17 cellular contexts compared by ENCODE assay signal in genomic region chr4:120616041-120616440, GRCh38.
DNase-seq lines count a peak whose midpoint lies in the region; ATAC-seq and TF ChIP-seq lines count a peak whose summit lies in the region.
"Had no signal": no experiment of that assay in that cellular context is flagged by ENCODE, and none has a peak within 500 bp of the region (broad histone marks: within the 10 kb centered on the region; RNA-seq: fewer than 3 reads in every experiment).

No MANE protein-coding gene starts in this region.

- H3K27ac Mint-ChIP-seq in T-cell, result no peak overlapping the region
- H3K27ac Mint-ChIP-seq: CD14-positive monocyte had no signal

- H3K9me3 Mint-ChIP-seq in T-cell, result no peaks in the 10 kb centered on the region
- H3K9me3 Mint-ChIP-seq: CD4-positive, alpha-beta memory T cell had no signal

- ATAC-seq in T-cell (replicated peaks in 1 of 4), result no peak

- peak overlapping the region; percentile 10 for H3K27ac ChIP-seq in urinary bladder (ENCODE audit: low read depth)
- H3K27ac ChIP-seq: BLaER1 had no signal

- H3K36me3 Mint-ChIP-seq in T-cell, result no peaks in the 10 kb centered on the region
- H3K36me3 Mint-ChIP-seq: CD14-positive monocyte; CD4-positive, alpha-beta memory T cell had no signal

- 68% methylated on average over 1 of the region's 1 CpG for WGBS in urinary bladder

- TF ChIP-seq CTCF in fibroblast of mammary gland (conservative IDR thresholded peaks at IDR 0.05; ENCODE audit: control insufficient read depth, insufficient read depth, low read depth, low read length), result no peak

- H3K4me3 ChIP-seq in fibroblast of mammary gland (ENCODE audit: control insufficient read depth, low read depth, low read length) (no peak overlapping the region), urinary bladder (ENCODE audit: low read depth, low read length) (no peak overlapping the region)
- H3K4me3 ChIP-seq: BLaER1, HAP-1 had no signal

- H3K36me3 ChIP-seq in urinary bladder (ENCODE audit: insufficient read depth), result no peaks in the 10 kb centered on the region
- H3K36me3 ChIP-seq: BLaER1, HAP-1 had no signal

- peak; percentile 4 for DNase-seq in NCI-H1436 (lab: John Stamatoyannopoulos, UW)
- no peak for DNase-seq in NCI-H1436 treated with DMSO at 0.1 percent for 48 hours (lab: John Stamatoyannopoulos, UW)
- peak; percentile 2 for DNase-seq in M059J (ENCODE audit: low read depth)
- peak; percentile 17 for DNase-seq in fibroblast of mammary gland (ENCODE audit: low read depth)
- no peak for DNase-seq in T-cell
- no peak for DNase-seq in iPS-NIHi7 (ENCODE audit: extremely low spot score)
- no peak for DNase-seq in mucosa of gallbladder (ENCODE audit: low spot score)
- DNase-seq: 8988T; CD4-positive, alpha-beta memory T cell; COR-L47; DMS 273 treated with DMSO at 0.1 percent for 48 hours; DMS79; GF-D8 had no signal

- H3K4me3 Mint-ChIP-seq in T-cell, result no peak overlapping the region
- H3K4me3 Mint-ChIP-seq: CD14-positive monocyte; CD4-positive, alpha-beta memory T cell had no signal

- no peaks in the 10 kb centered on the region for H3K4me1 ChIP-seq in urinary bladder (ENCODE audit: insufficient read depth)
- H3K4me1 ChIP-seq: BLaER1, HAP-1 had no signal

- H3K4me1 Mint-ChIP-seq in T-cell, result no peaks in the 10 kb centered on the region
- H3K4me1 Mint-ChIP-seq: CD14-positive monocyte; CD4-positive, alpha-beta memory T cell had no signal

- POLR2A ChIA-PET in T-cell (lab: Charles Lee), result no interaction called here

- peaks cover 0 to 2% of the 10 kb centered on the region in 2 donors for H3K27me3 Mint-ChIP-seq in T-cell

- CTCF ChIA-PET in T-cell (lab: Charles Lee), result no interaction called here

Comparison
In these comparisons a context has a peak if more than half of its experiments do, and no peak if none do; other contexts are left out.
1. DNase-seq: peak in NCI-H1436 (single experiment), M059J (single experiment) and fibroblast of mammary gland (single experiment); none in NCI-H1436 treated with DMSO at 0.1 percent for 48 hours (single experiment), T-cell (0 of 34), iPS-NIHi7 (single experiment) and mucosa of gallbladder (single experiment).